9 cellular contexts compared by ENCODE assay signal in the genomic region with DNA sequence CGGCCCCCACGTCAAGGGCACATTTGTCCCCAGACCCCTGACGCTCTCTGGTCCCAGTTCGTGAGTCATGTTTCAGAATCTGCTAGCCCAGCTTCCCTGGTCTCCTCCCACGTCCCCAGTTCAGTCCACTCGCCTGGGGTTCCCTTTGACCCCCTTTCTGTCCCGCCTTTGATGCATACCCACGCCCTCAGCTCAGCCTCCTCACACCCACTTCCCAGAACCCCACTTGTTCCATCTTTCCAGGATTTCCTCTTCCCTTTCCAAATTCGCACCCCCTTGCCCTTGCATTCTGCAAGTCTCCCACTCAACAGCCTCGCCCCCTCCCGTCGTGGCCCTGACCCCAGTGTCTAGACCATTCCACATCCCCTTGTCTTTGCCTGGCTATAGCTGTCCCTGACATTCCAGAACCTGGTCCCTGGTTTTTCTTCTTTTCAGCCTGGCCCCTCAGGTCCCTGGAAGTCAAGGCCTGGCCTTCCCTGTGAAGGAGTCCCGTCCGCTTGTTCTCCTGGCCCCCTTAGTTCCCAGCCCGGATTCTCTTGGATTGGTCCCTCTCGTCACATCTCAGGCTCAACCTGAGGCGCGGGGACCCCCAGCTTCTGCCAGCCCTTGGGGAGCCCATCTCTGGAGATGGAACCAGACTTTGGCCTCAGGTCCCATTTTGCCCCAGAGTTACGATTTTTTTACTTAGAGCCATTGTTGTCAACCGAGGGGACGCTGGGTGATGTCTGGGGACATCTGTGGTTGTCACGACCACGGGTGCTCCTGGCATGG. TPM values are rescaled to one million over a fixed set of nuclear protein-coding genes. Genes with fewer than 3 reads are reported as not detected.
DNase-seq lines count a peak whose midpoint lies in the region; ATAC-seq and TF ChIP-seq lines count a peak whose summit lies in the region.
"Had no signal": no experiment of that assay in that cellular context is flagged by ENCODE, and none has a peak within 500 bp of the region (broad histone marks: within the 10 kb centered on the region; RNA-seq: fewer than 3 reads in every experiment).

No MANE protein-coding gene starts in this region.

- H3K36me3 ChIP-seq in lower lobe of right lung: peaks cover 3% of the 10 kb centered on the region

- H3K9me3 Mint-ChIP-seq in activated naive CD4-positive, alpha-beta T cell treated with anti-CD3 and anti-CD28 coated beads, Interleukin-2, amount 50 U/mL, for 24 hours: no peaks in the 10 kb centered on the region
- H3K9me3 Mint-ChIP-seq in type B pancreatic cell: no peaks in the 10 kb centered on the region

- no peak overlapping the region for H3K27ac ChIP-seq in lower lobe of right lung

- H3K4me1 Mint-ChIP-seq in activated naive CD4-positive, alpha-beta T cell treated with anti-CD3 and anti-CD28 coated beads, Interleukin-2, amount 50 U/mL, for 24 hours: peaks cover 56% of the 10 kb centered on the region
- H3K4me1 Mint-ChIP-seq in type B pancreatic cell (ENCODE audit: unreplicated experiment): peaks cover 8% of the 10 kb centered on the region

- H3K36me3 Mint-ChIP-seq in activated naive CD4-positive, alpha-beta T cell treated with anti-CD3 and anti-CD28 coated beads, Interleukin-2, amount 50 U/mL, for 24 hours: peaks cover 6% of the 10 kb centered on the region
- H3K36me3 Mint-ChIP-seq in type B pancreatic cell: no peaks in the 10 kb centered on the region

- H3K4me3 ChIP-seq in astrocyte of the cerebellum (ENCODE audit: low read depth, low read length) (peak overlapping the region; percentile 84), lower lobe of right lung (peak overlapping the region; percentile 98)

- H3K4me3 Mint-ChIP-seq in activated naive CD4-positive, alpha-beta T cell treated with anti-CD3 and anti-CD28 coated beads, Interleukin-2, amount 50 U/mL, for 24 hours: peak overlapping the region; percentile 91
- peak overlapping the region; percentile 92 for H3K4me3 Mint-ChIP-seq in type B pancreatic cell

- H3K9me3 ChIP-seq in lower lobe of right lung: no peaks in the 10 kb centered on the region

- no peak for ATAC-seq in lower lobe of right lung
- no peak for ATAC-seq in GM18511 (IDR thresholded peaks at IDR 0.05; ENCODE audit: unreplicated experiment)

- H3K4me1 ChIP-seq in lower lobe of right lung: peaks cover 39% of the 10 kb centered on the region

- no peak for TF ChIP-seq CTCF in astrocyte of the cerebellum (IDR thresholded peaks at IDR 0.05; ENCODE audit: low read depth, low read length, missing control alignments)
- TF ChIP-seq CTCF in lower lobe of right lung (IDR thresholded peaks at IDR 0.05): no peak
- no peak for TF ChIP-seq CTCF in type B pancreatic cell (conservative IDR thresholded peaks at IDR 0.05)

- no peaks in the 10 kb centered on the region for H3K27me3 ChIP-seq in lower lobe of right lung (ENCODE audit: low read depth)

- in situ Hi-C loops in astrocyte of the cerebellum (cut with HindIII; ENCODE audit: low sequenced_read_pairs): no loop called here

- no peak for DNase-seq in activated naive CD4-positive, alpha-beta T cell treated with Interleukin-2 at 50 U/mL for 16 hours
- DNase-seq in astrocyte of the cerebellum (ENCODE audit: low read depth) (no peak), lower lobe of right lung (no peak), type B pancreatic cell (ENCODE audit: extremely low spot score, unreplicated experiment) (no peak), NCI-H2029 (lab: John Stamatoyannopoulos, UW) (no peak)
- DNase-seq in activated effector memory CD4-positive, alpha-beta T cell treated with anti-CD3 and anti-CD28 coated beads, Interleukin-2, amount 50 U/mL, for 16 hours: no peak

- intact Hi-C loops in lower lobe of right lung (cut with DNase I): no loop called here

- no peaks in the 10 kb centered on the region for H3K27me3 Mint-ChIP-seq in activated naive CD4-positive, alpha-beta T cell treated with anti-CD3 and anti-CD28 coated beads, Interleukin-2, amount 50 U/mL, for 24 hours
- no peaks in the 10 kb centered on the region for H3K27me3 Mint-ChIP-seq in type B pancreatic cell

- peak overlapping the region; percentile 87 for H3K27ac Mint-ChIP-seq in activated naive CD4-positive, alpha-beta T cell treated with anti-CD3 and anti-CD28 coated beads, Interleukin-2, amount 50 U/mL, for 24 hours
- H3K27ac Mint-ChIP-seq in type B pancreatic cell: peak overlapping the region; percentile 66

RNA-seq across cellular contexts. Expression of gene NCLN, which starts 1.3 kb away (rescaled TPM):
- total RNA-seq in lower lobe of right lung: 68.8 TPM
- total RNA-seq in type B pancreatic cell (ENCODE audit: low replicate concordance): 63.9 and 65.8 TPM in 2 replicates

RNA-seq across cellular contexts. Expression of gene S1PR4, which starts 8.5 kb away (rescaled TPM):
- total RNA-seq in lower lobe of right lung: 35.7 TPM
- total RNA-seq in type B pancreatic cell (ENCODE audit: low replicate concordance): not detected in 2 replicates
- total RNA-seq: HT-29 had no signal

RNA-seq across cellular contexts. Expression of gene CELF5, which starts 37.4 kb away (rescaled TPM):
- total RNA-seq in lower lobe of right lung (not detected), type B pancreatic cell (ENCODE audit: low replicate concordance) (0.50 and 2.6 TPM in 2 replicates)

RNA-seq across cellular contexts. Expression of gene GNA15, which starts 51.2 kb away (rescaled TPM):
- total RNA-seq in lower lobe of right lung (24.2 TPM), type B pancreatic cell (ENCODE audit: low replicate concordance) (1.6 and 3.9 TPM in 2 replicates)

Comparison
In these comparisons a context has a peak if more than half of its experiments do, and no peak if none do; other contexts are left out.
1. RNA of gene S1PR4, which starts 8.5 kb away (total RNA-seq): 35.7 TPM in lower lobe of right lung (single experiment); not detected in type B pancreatic cell; every median in the first group is over 10 times any median in the second.